In genomic region chr3:85903434-85903833, GRCh38 we compare ENCODE assay signal across 33 cellular contexts.
"Had no signal": no experiment of that assay in that cellular context is flagged by ENCODE, and none has a peak within 500 bp of the region (broad histone marks: within the 10 kb centered on the region; RNA-seq: fewer than 3 reads in every experiment).

No MANE protein-coding gene starts in this region.

- H3K4me1 Mint-ChIP-seq: activated CD4-positive, alpha-beta T cell treated with anti-CD3 and anti-CD28 coated beads, Interleukin-2, amount 10 ng/mL, durations not matched to agents 24 days and 14 days had no signal

- H3K4me3 ChIP-seq: adrenal gland, body of pancreas, breast epithelium, MG63, Peyer's patch had no signal

- H3K27me3 Mint-ChIP-seq: activated CD4-positive, alpha-beta T cell treated with anti-CD3 and anti-CD28 coated beads, Interleukin-2, amount 10 ng/mL, durations not matched to agents 24 days and 14 days; activated T-cell treated with anti-CD3 and anti-CD28 coated beads, Interleukin-2, amount 50 U/mL, for 24 hours had no signal

- H3K4me1 ChIP-seq: adrenal gland, body of pancreas, breast epithelium, Peyer's patch had no signal

- H3K9me3 ChIP-seq: adrenal gland, body of pancreas, breast epithelium, MG63, Peyer's patch had no signal

- H3K9me3 Mint-ChIP-seq: activated CD4-positive, alpha-beta T cell treated with anti-CD3 and anti-CD28 coated beads, Interleukin-2, amount 10 ng/mL, durations not matched to agents 24 days and 14 days had no signal

- H3K27ac Mint-ChIP-seq: activated CD4-positive, alpha-beta T cell treated with anti-CD3 and anti-CD28 coated beads, Interleukin-2, amount 10 ng/mL, durations not matched to agents 24 days and 14 days; activated CD8-positive, alpha-beta T cell treated with anti-CD3 and anti-CD28 coated beads, Interleukin-2, amount 10 ng/mL, durations not matched to agents 7 days and 5 days; activated naive CD4-positive, alpha-beta T cell treated with anti-CD3 and anti-CD28 coated beads for 36 hours; activated naive CD4-positive, alpha-beta T cell treated with anti-CD3 and anti-CD28 coated beads, Interleukin-2, amount 50 U/mL, for 72 hours; activated T-cell treated with anti-CD3 and anti-CD28 coated beads, Interleukin-2, amount 50 U/mL, for 24 hours; activated T-helper 1 cell treated with anti-CD3 and anti-CD28 coated beads, Interleukin-12 subunit alpha, Interleukin-12 subunit beta, Interleukin-2, Interleukin-4 antibody, amounts not matched to agents 30 ng/mL and 10 ng/mL and 1 ng/mL, durations not matched to agents 14 hours and 24 hours and 36 hours had no signal

- H3K4me3 Mint-ChIP-seq: activated CD4-positive, alpha-beta T cell treated with anti-CD3 and anti-CD28 coated beads, Interleukin-2, amount 10 ng/mL, durations not matched to agents 24 days and 14 days; activated CD8-positive, alpha-beta T cell treated with anti-CD3 and anti-CD28 coated beads, Interleukin-2, amount 10 ng/mL, durations not matched to agents 7 days and 5 days; activated naive CD4-positive, alpha-beta T cell treated with anti-CD3 and anti-CD28 coated beads for 36 hours; activated T-cell treated with anti-CD3 and anti-CD28 coated beads, Interleukin-2, amount 50 U/mL, for 24 hours; activated T-helper 1 cell treated with anti-CD3 and anti-CD28 coated beads, Interleukin-12 subunit alpha, Interleukin-12 subunit beta, Interleukin-2, Interleukin-4 antibody, amounts not matched to agents 30 ng/mL and 10 ng/mL and 1 ng/mL, durations not matched to agents 14 hours and 24 hours and 36 hours had no signal

- H3K36me3 Mint-ChIP-seq: activated naive CD4-positive, alpha-beta T cell treated with anti-CD3 and anti-CD28 coated beads, Interleukin-2, amount 50 U/mL, for 72 hours had no signal

- H3K27me3 ChIP-seq: adrenal gland, body of pancreas, breast epithelium, MG63, Peyer's patch had no signal

- DNase-seq: activated CD4-positive, alpha-beta T cell treated with anti-CD3 and anti-CD28 coated beads, Interleukin-2, amount 10 ng/mL, durations not matched to agents 24 days and 14 days; activated CD4-positive, alpha-beta T cell treated with anti-CD3 and anti-CD28 coated beads, Interleukin-2, amount 50 U/mL, for 4 hours; activated CD8-positive, alpha-beta T cell treated with anti-CD3 and anti-CD28 coated beads, Interleukin-2, amount 10 ng/mL, durations not matched to agents 7 days and 5 days; activated gamma-delta T cell treated with Interleukin-2 at 50 U/mL for 16 hours; activated naive CD4-positive, alpha-beta T cell treated with anti-CD3 and anti-CD28 coated beads for 36 hours; activated T-cell treated with anti-CD3 and anti-CD28 coated beads, Interleukin-2, amount 50 U/mL, for 24 hours; adrenal gland; body of pancreas; Kasumi-1; MG63; NCI-H1048; NCI-H1105 treated with DMSO at 0.1 percent for 48 hours; NCI-H1436; NCI-H1694; NCI-H1930; NCI-H2081 treated with DMSO at 0.1 percent for 48 hours; NCI-H226; NCI-H446 treated with DMSO at 0.1 percent for 48 hours; NCI-H524; NCI-H69; NK-92 treated with Interleukin-12 subunit alpha and Interleukin-12 subunit beta, amount 100 ng/mL, for 24 hours; PC-3; Peyer's patch; RPMI8226; SIG-M5; T1000; WERI-Rb-1 had no signal

- ATAC-seq: activated CD8-positive, alpha-beta T cell treated with anti-CD3 and anti-CD28 coated beads, Interleukin-2, amount 10 ng/mL, durations not matched to agents 7 days and 5 days; activated naive CD4-positive, alpha-beta T cell treated with anti-CD3 and anti-CD28 coated beads, Interleukin-2, amount 50 U/mL, for 72 hours; body of pancreas; PC-3; Right ventricle myocardium inferior; SK-N-SH treated with all-trans-retinoic acid at 6 μM for 48 hours had no signal

- FAIRE-seq: astrocyte had no signal

- H3K36me3 ChIP-seq: adrenal gland, breast epithelium, MG63, Peyer's patch, WERI-Rb-1 had no signal

- H3K27ac ChIP-seq: adrenal gland, body of pancreas, breast epithelium, Peyer's patch, WERI-Rb-1 had no signal
